1 cellular context compared by ENCODE assay signal in the genomic region with DNA sequence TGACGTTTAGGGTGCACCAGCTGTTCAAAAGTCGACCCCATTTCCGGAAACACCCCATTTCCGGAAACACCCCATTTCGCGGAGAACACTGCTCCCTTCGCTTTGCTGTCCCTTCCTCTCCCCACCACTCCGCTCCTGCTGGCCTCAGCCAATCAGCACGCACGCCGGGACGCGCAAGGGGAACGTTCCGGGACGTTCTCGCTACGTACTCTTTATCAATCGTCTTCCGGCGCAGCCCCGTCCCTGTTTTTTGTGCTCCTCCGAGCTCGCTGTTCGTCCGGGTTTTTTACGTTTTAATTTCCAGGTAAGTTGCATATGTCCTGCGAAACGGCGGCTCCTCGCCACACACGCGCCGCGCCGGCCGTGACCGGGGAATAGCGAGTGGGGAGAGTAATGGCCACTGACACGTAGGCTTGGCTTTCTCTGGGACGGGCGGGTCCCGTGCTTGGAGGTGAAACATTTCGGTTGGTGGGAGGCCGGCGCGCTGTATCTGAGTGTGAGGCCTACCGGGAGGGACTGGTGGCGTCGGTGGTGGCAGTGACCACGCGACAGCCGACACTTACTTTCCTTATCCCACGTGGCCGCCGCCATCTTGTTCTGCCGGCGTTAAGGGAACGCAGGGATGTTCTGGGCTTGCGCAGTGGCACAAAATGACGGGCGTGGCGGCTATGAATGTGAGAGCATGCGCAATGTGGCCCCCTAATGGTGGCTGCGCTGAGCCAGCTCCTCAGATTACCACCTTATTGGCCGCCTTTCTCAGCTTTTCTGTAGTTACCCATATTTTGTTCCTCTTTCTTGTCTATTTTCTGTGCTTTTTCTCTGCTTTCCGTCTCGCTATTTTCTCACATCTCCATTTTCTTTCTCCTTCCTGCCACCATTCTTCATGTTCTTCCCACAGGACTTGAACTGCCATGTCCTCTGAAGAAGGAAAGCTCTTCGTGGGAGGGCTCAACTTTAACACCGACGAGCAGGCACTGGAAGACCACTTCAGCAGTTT.
TF ChIP-seq lines count a peak whose summit lies in the region.

RBM3 (plus strand) TSS at position 215 of the 997 bp plus-strand sequence; CDS start at position 912, 697 bp downstream.

TF ChIP-seq in HepG2, 621 proteins besides CTCF, POLR2A, EP300 and RAD21 (continued from another document and continues in another):
- TF ChIP-seq ZBTB38 (CRISPR knock-in tag; IDR thresholded peaks at IDR 0.05) (peak; percentile 27; the same call in 1 of the 2 replicates), ISL2 (CRISPR knock-in tag; IDR thresholded peaks at IDR 0.05) (no peak; the same call in 1 of the 2 replicates), GATAD1 (CRISPR knock-in tag; IDR thresholded peaks at IDR 0.05) (peak; percentile 91), PHF5A (CRISPR knock-in tag; IDR thresholded peaks at IDR 0.05; ENCODE audit: low read depth, unreplicated experiment) (no peak), U2AF1 (optimal IDR thresholded peaks at IDR 0.05; ENCODE audit: low read depth, low read length) (no peak), RXRB (CRISPR knock-in tag; IDR thresholded peaks at IDR 0.05; ENCODE audit: borderline replicate concordance) (no peak; the same call in 1 of the 2 replicates), SMAD3 (CRISPR knock-in tag; IDR thresholded peaks at IDR 0.05) (peak; percentile 37; the same call in 1 of the 2 replicates), SP5 (CRISPR knock-in tag; IDR thresholded peaks at IDR 0.05; ENCODE audit: borderline replicate concordance, low read depth) (no peak), MAFG (CRISPR knock-in tag; IDR thresholded peaks at IDR 0.05) (no peak), ELF1 (CRISPR knock-in tag; IDR thresholded peaks at IDR 0.05) (peak; percentile 94), FOXK1 (CRISPR knock-in tag; IDR thresholded peaks at IDR 0.05; ENCODE audit: borderline replicate concordance, low read depth) (peak; percentile 76; the same call in 1 of the 2 replicates), MXI1 (IDR thresholded peaks at IDR 0.05; ENCODE audit: borderline replicate concordance, low read depth, low read length) (peak; percentile 61; the same call in 1 of the 3 replicates), ZNF34 (CRISPR knock-in tag; IDR thresholded peaks at IDR 0.05; ENCODE audit: borderline replicate concordance) (no peak), THAP11 (CRISPR knock-in tag; IDR thresholded peaks at IDR 0.05) (peak; percentile 87), ARNT2 (CRISPR knock-in tag; IDR thresholded peaks at IDR 0.05; ENCODE audit: low read depth) (0 out of 2 replicates have a peak, but pooled peaks have one; percentile 39), KMT2B (CRISPR knock-in tag; IDR thresholded peaks at IDR 0.05) (peak; percentile 28; the same call in 1 of the 2 replicates), ZBTB20 (CRISPR knock-in tag; IDR thresholded peaks at IDR 0.05; ENCODE audit: borderline replicate concordance, low read depth) (no peak), ZNF430 (CRISPR knock-in tag; IDR thresholded peaks at IDR 0.05) (no peak), RNF2 (conservative IDR thresholded peaks at IDR 0.05; ENCODE audit: low read depth) (peak; percentile 90), POLR2AphosphoS2 (IDR thresholded peaks at IDR 0.05; ENCODE audit: low read depth, low read length) (peak; percentile 66; the same call in 1 of the 2 replicates), E2F2 (CRISPR knock-in tag; IDR thresholded peaks at IDR 0.05; ENCODE audit: borderline replicate concordance) (no peak), ZBED4 (CRISPR knock-in tag; IDR thresholded peaks at IDR 0.05; ENCODE audit: borderline replicate concordance) (no peak), ZNF775 (CRISPR knock-in tag; IDR thresholded peaks at IDR 0.05; ENCODE audit: borderline replicate concordance) (no peak), ZBTB34 (CRISPR knock-in tag; IDR thresholded peaks at IDR 0.05) (0 out of 2 replicates have a peak, but pooled peaks have one; percentile 9), ZFP36L1 (CRISPR knock-in tag; IDR thresholded peaks at IDR 0.05) (no peak)
- TF ChIP-seq, protein P1, sequence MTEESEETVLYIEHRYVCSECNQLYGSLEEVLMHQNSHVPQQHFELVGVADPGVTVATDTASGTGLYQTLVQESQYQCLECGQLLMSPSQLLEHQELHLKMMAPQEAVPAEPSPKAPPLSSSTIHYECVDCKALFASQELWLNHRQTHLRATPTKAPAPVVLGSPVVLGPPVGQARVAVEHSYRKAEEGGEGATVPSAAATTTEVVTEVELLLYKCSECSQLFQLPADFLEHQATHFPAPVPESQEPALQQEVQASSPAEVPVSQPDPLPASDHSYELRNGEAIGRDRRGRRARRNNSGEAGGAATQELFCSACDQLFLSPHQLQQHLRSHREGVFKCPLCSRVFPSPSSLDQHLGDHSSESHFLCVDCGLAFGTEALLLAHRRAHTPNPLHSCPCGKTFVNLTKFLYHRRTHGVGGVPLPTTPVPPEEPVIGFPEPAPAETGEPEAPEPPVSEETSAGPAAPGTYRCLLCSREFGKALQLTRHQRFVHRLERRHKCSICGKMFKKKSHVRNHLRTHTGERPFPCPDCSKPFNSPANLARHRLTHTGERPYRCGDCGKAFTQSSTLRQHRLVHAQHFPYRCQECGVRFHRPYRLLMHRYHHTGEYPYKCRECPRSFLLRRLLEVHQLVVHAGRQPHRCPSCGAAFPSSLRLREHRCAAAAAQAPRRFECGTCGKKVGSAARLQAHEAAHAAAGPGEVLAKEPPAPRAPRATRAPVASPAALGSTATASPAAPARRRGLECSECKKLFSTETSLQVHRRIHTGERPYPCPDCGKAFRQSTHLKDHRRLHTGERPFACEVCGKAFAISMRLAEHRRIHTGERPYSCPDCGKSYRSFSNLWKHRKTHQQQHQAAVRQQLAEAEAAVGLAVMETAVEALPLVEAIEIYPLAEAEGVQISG (CRISPR knock-in tag; IDR thresholded peaks at IDR 0.05): peak; percentile 50
- TF ChIP-seq, protein P2, sequence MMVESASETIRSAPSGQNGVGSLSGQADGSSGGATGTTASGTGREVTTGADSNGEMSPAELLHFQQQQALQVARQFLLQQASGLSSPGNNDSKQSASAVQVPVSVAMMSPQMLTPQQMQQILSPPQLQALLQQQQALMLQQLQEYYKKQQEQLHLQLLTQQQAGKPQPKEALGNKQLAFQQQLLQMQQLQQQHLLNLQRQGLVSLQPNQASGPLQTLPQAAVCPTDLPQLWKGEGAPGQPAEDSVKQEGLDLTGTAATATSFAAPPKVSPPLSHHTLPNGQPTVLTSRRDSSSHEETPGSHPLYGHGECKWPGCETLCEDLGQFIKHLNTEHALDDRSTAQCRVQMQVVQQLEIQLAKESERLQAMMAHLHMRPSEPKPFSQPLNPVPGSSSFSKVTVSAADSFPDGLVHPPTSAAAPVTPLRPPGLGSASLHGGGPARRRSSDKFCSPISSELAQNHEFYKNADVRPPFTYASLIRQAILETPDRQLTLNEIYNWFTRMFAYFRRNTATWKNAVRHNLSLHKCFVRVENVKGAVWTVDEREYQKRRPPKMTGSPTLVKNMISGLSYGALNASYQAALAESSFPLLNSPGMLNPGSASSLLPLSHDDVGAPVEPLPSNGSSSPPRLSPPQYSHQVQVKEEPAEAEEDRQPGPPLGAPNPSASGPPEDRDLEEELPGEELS (CRISPR knock-in tag; IDR thresholded peaks at IDR 0.05): 0 out of 2 replicates have a peak, but pooled peaks have one; percentile 2
- TF ChIP-seq, protein P3, sequence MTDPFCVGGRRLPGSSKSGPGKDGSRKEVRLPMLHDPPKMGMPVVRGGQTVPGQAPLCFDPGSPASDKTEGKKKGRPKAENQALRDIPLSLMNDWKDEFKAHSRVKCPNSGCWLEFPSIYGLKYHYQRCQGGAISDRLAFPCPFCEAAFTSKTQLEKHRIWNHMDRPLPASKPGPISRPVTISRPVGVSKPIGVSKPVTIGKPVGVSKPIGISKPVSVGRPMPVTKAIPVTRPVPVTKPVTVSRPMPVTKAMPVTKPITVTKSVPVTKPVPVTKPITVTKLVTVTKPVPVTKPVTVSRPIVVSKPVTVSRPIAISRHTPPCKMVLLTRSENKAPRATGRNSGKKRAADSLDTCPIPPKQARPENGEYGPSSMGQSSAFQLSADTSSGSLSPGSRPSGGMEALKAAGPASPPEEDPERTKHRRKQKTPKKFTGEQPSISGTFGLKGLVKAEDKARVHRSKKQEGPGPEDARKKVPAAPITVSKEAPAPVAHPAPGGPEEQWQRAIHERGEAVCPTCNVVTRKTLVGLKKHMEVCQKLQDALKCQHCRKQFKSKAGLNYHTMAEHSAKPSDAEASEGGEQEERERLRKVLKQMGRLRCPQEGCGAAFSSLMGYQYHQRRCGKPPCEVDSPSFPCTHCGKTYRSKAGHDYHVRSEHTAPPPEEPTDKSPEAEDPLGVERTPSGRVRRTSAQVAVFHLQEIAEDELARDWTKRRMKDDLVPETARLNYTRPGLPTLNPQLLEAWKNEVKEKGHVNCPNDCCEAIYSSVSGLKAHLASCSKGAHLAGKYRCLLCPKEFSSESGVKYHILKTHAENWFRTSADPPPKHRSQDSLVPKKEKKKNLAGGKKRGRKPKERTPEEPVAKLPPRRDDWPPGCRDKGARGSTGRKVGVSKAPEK (CRISPR knock-in tag; IDR thresholded peaks at IDR 0.05; ENCODE audit: borderline replicate concordance): no peak
